Comparison of ENCODE assay signal across 25 cellular contexts in the genomic region with DNA sequence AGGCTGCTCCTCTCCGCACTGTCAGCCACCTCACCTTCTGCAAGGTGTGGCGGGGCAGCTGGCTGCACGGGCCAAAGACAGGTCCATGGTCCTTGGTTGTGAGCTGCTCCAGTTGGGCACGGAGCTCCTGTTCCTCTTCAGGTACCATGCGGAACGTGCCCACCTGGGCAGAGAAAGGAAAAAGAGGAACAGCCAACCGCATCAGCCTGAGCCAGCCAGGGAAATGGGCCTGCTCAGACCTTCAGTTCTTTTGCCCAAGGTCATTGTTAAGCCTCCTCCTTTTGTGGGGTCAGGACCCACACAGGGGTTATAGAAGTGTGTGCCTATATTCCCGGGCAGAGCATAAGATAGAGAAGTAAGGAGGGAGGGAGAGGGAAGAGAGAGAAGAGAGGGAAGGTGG. TPM values are rescaled to one million over a fixed set of nuclear protein-coding genes. Genes with fewer than 3 reads are reported as not detected.
A peak's percentile ranks its signal among the peaks of the same experiment; 100 is the strongest.
DNase-seq lines count a peak whose midpoint lies in the region; ATAC-seq, FAIRE-seq and TF ChIP-seq lines count a peak whose summit lies in the region.
"Had no signal": no experiment of that assay in that cellular context is flagged by ENCODE, and none has a peak within 500 bp of the region (broad histone marks: within the 10 kb centered on the region; RNA-seq: fewer than 3 reads in every experiment).

No MANE protein-coding gene starts in this region.

- TF ChIP-seq CTCF in GM12878 (IDR thresholded peaks at IDR 0.05 in 2 of 3, conservative IDR thresholded peaks at IDR 0.05 in 1 of 3; ENCODE audit: control insufficient read depth in 2 of 3, extremely low read depth in 1 of 3, insufficient read depth in 1 of 3, low read depth in 3 of 3, low read length in 3 of 3): no peak
- TF ChIP-seq CTCF in neural crest cell (conservative IDR thresholded peaks at IDR 0.05): no peak
- no peak for TF ChIP-seq CTCF in GM13976 (IDR thresholded peaks at IDR 0.05; ENCODE audit: borderline replicate concordance, control extremely low read depth, extremely low read depth, insufficient read depth, missing control alignments)
- TF ChIP-seq CTCF in uterus (IDR thresholded peaks at IDR 0.05): no peak

- no peaks in the 10 kb centered on the region for H3K79me2 ChIP-seq in GM12878 (ENCODE audit: control insufficient read depth, insufficient read depth, low read length)

- SMC1A ChIA-PET in GM12878 (lab: Charles Lee; ENCODE audit: uncharacterized antibody, unreplicated experiment): no interaction called here

- in situ Hi-C loops in GM12878 (cut with MboI) (no loop called here), GM13976 (cut with MboI; ENCODE audit: low sequenced_read_pairs, unreplicated experiment) (no loop called here)

- ATAC-seq in GM12878: no peak

- H3K4me3 Mint-ChIP-seq in neural crest cell: no peak overlapping the region
- H3K4me3 Mint-ChIP-seq: CD4-positive, CD25-positive, alpha-beta regulatory T cell; CD8-positive, alpha-beta memory T cell had no signal

- H3K4me3 ChIP-seq in GM12878 (no peak overlapping the region), uterus (no peak overlapping the region)

- no peak overlapping the region for H2AFZ ChIP-seq in GM12878 (ENCODE audit: control insufficient read depth, low read depth, low read length)

- no peaks in the 10 kb centered on the region for H3K36me3 Mint-ChIP-seq in neural crest cell (ENCODE audit: low read depth)
- H3K36me3 Mint-ChIP-seq: CD4-positive, CD25-positive, alpha-beta regulatory T cell; CD8-positive, alpha-beta memory T cell had no signal

- CTCF ChIA-PET in GM12878 (lab: Yijun Ruan, JAX): interaction anchor here (0.7 to 1.7 kb wide), 3 partner anchors 12 to 63 kb away, joined by 4 to 5 read pairs (median 4); no protein-coding TSS in a partner anchor

- FAIRE-seq in GM12891 (lab: Jason Lieb, UNC): no peak
- FAIRE-seq in GM12878 (lab: Jason Lieb, UNC): no peak
- FAIRE-seq: A204.1, GM19239, HTR-8/SVneo had no signal

- RAD21 ChIA-PET in GM12878 (lab: Charles Lee; ENCODE audit: unreplicated experiment): no interaction called here

- no peaks in the 10 kb centered on the region for H3K9me3 ChIP-seq in GM12878 (replicated peaks; ENCODE audit: control insufficient read depth, insufficient read depth, low read length)
- no peaks in the 10 kb centered on the region for H3K9me3 ChIP-seq in uterus
- H3K9me3 ChIP-seq: BE2C, Caco-2 had no signal

- H3K27ac ChIP-seq in GM12878 (ENCODE audit: control insufficient read depth, insufficient read depth): no peak overlapping the region
- H3K27ac ChIP-seq in uterus: no peak overlapping the region

- no peaks in the 10 kb centered on the region for H3K27me3 Mint-ChIP-seq in neural crest cell (ENCODE audit: low read depth)

- H4K20me1 ChIP-seq in GM12878 (ENCODE audit: control insufficient read depth, insufficient read depth): no peaks in the 10 kb centered on the region

- DNase-seq in D341Med (ENCODE audit: low spot score): peak; percentile 10
- no peak for DNase-seq in GM12891 (ENCODE audit: insufficient read length, low spot score)
- no peak for DNase-seq in GM12878 (ENCODE audit: low read depth, low spot score)
- no peak for DNase-seq in neural crest cell (ENCODE audit: low read depth, low spot score)
- no peak for DNase-seq in NCI-H748 (lab: John Stamatoyannopoulos, UW; ENCODE audit: unreplicated experiment)
- no peak for DNase-seq in COR-L47 (lab: John Stamatoyannopoulos, UW)
- DNase-seq in GM13976 (ENCODE audit: low spot score): no peak
- no peak for DNase-seq in uterus
- DNase-seq: ACHN; BE2C; C1 segment of cervical spinal cord; Caco-2; CD4-positive, CD25-positive, alpha-beta regulatory T cell; CD8-positive, alpha-beta memory T cell; DMS153; DMS79; GDM1; HCEC 1CT; IMR-90; KBM-7 had no signal

- no peak for TF ChIP-seq RAD21 in GM12878 (IDR thresholded peaks at IDR 0.05; ENCODE audit: insufficient read depth, low read depth, low read length)

- H3K4me1 ChIP-seq in GM12878 (ENCODE audit: control insufficient read depth, insufficient read depth, low read length) (no peaks in the 10 kb centered on the region; the same call in 1 of the 2 replicates), uterus (no peaks in the 10 kb centered on the region)
- H3K4me1 ChIP-seq: BE2C, Caco-2 had no signal

- POLR2A ChIA-PET in GM12878 (lab: Charles Lee): no interaction called here

- peaks cover 32% of the 10 kb centered on the region for H3K4me1 Mint-ChIP-seq in neural crest cell
- H3K4me1 Mint-ChIP-seq: CD4-positive, CD25-positive, alpha-beta regulatory T cell; CD8-positive, alpha-beta memory T cell had no signal

- TF ChIP-seq POLR2A in GM12891 (IDR thresholded peaks at IDR 0.05; ENCODE audit: low read depth, low read length): no peak
- TF ChIP-seq POLR2A in GM12878 (IDR thresholded peaks at IDR 0.05; ENCODE audit: low read depth, low read length): no peak
- TF ChIP-seq POLR2A in uterus (IDR thresholded peaks at IDR 0.05): no peak

- no TSS peak for BruUV-seq in GM12878 (replicated peaks; lab: Mats Ljungman, UMichigan)

- H3K4me2 ChIP-seq in GM12878 (ENCODE audit: control insufficient read depth, insufficient read depth): no peak overlapping the region

- H3K9me3 Mint-ChIP-seq in neural crest cell: no peaks in the 10 kb centered on the region
- H3K9me3 Mint-ChIP-seq: CD4-positive, CD25-positive, alpha-beta regulatory T cell; CD8-positive, alpha-beta memory T cell had no signal

- intact Hi-C loops in GM12878 (cut with micrococcal nuclease; ENCODE audit: unreplicated experiment): no loop called here
- intact Hi-C loops in uterus (cut with DNase I; ENCODE audit: low total_unique reads): no loop called here

- no peak overlapping the region for H3K9ac ChIP-seq in GM12878 (ENCODE audit: control insufficient read depth, insufficient read depth, low read length)

- WGBS in GM12878 (ENCODE audit: insufficient coverage, insufficient replicate concordance, low lambda C conversion rate, missing lambda C conversion rate): 41% methylated on average over 7 of the region's 8 CpGs

- no peaks in the 10 kb centered on the region for H3K36me3 ChIP-seq in GM12878 (ENCODE audit: control insufficient read depth in 2 of 2, insufficient read depth in 2 of 2, low read length in 1 of 2)
- no peaks in the 10 kb centered on the region for H3K36me3 ChIP-seq in uterus
- H3K36me3 ChIP-seq: BE2C had no signal

- H3K27ac Mint-ChIP-seq in neural crest cell (ENCODE audit: unreplicated experiment): peak overlapping the region; percentile 38
- H3K27ac Mint-ChIP-seq: CD4-positive, CD25-positive, alpha-beta regulatory T cell had no signal

- no peak for TF ChIP-seq EP300 in GM12878 (IDR thresholded peaks at IDR 0.05; ENCODE audit: borderline replicate concordance in 1 of 2, control insufficient read depth in 1 of 2, low read depth in 2 of 2, low read length in 2 of 2)

- no peaks in the 10 kb centered on the region for H3K27me3 ChIP-seq in GM12878 (replicated peaks in 1 of 2; ENCODE audit: control insufficient read depth in 2 of 2, insufficient read depth in 2 of 2, low read length in 1 of 2)
- H3K27me3 ChIP-seq in uterus: no peaks in the 10 kb centered on the region
- H3K27me3 ChIP-seq: BE2C had no signal

TF ChIP-seq in GM12891, 5 proteins besides CTCF, POLR2A, EP300 and RAD21:
- no peak for TF ChIP-seq POU2F2 (IDR thresholded peaks at IDR 0.05; ENCODE audit: low read depth, low read length)
- TF ChIP-seq SPI1 (IDR thresholded peaks at IDR 0.05; ENCODE audit: low read depth, low read length): 0 out of 2 replicates have a peak, but pooled peaks have one; percentile 17

RNA-seq across cellular contexts. Expression of gene RLBP1, which starts 2.8 kb away (rescaled TPM):
- polyA plus RNA-seq in GM12891 (2012; ENCODE audit: low read depth, missing spikeins): not detected
- total RNA-seq in GM12878 (2013; cell fraction: nucleolus; rRNA removed): not detected in 2 replicates
- 0.06 and 0.44 TPM in 2 replicates for total RNA-seq in GM12878 (2014; rRNA removed)
- total RNA-seq in GM12878 (2014; rRNA removed; fragmentation: Illumina TruSeq; extraction: Trizol): not detected in 2 replicates
- not detected in 2 replicates for total RNA-seq in GM12878 (2021)
- not detected for polyA plus RNA-seq in GM12878 (2011; ENCODE audit: low read depth)
- not detected in 2 replicates for polyA plus RNA-seq in GM12878 (2011; rRNA removed)
- 0.03 and 0.07 TPM in 2 replicates for polyA plus RNA-seq in GM12878 (2011; cell fraction: cytosol; rRNA removed)
- not detected in 2 replicates for polyA plus RNA-seq in GM12878 (2011; cell fraction: nucleus; rRNA removed)
- not detected in 2 replicates for polyA plus RNA-seq in GM12878 (2012)
- 0.40 TPM in 1 of 2 replicates, not detected in the other for polyA plus RNA-seq in GM12878 (2014; fragmentation: Illumina TruSeq; extraction: Trizol)
- not detected for polyA plus RNA-seq in GM12878 (2014; fragmentation: Nextera tagmentation; extraction: Ambion mirVana)
- not detected in 2 replicates for polyA plus RNA-seq in GM12878 (2014; rRNA removed)
- not detected for polyA plus RNA-seq in GM12878 (2016; fragmentation: Nextera tagmentation; extraction: Ambion mirVana)
- not detected in 2 replicates for polyA minus RNA-seq in GM12878 (2011; rRNA and poly(A)+ RNA removed)
- polyA minus RNA-seq in GM12878 (2011; cell fraction: cytosol; rRNA and poly(A)+ RNA removed): not detected in 2 replicates
- polyA minus RNA-seq in GM12878 (2011; cell fraction: nucleus; rRNA and poly(A)+ RNA removed): not detected in 2 replicates
- total RNA-seq in neural crest cell: 5.7 and 6.3 TPM in 2 replicates
- not detected for total RNA-seq in uterus
- total RNA-seq: Caco-2; CD4-positive, CD25-positive, alpha-beta regulatory T cell; CD8-positive, alpha-beta memory T cell; Daoy; H4; IMR-90 had no signal
- polyA plus RNA-seq: CD4-positive, CD25-positive, alpha-beta regulatory T cell; CD8-positive, alpha-beta memory T cell; IMR-90 had no signal

RNA-seq across cellular contexts. Expression of gene FANCI, which starts 25.2 kb away (rescaled TPM):
- polyA plus RNA-seq in GM12891 (2012; ENCODE audit: low read depth, missing spikeins): 47.2 TPM
- total RNA-seq in GM12878 (2013; cell fraction: nucleolus; rRNA removed): 136 and 139 TPM in 2 replicates
- total RNA-seq in GM12878 (2014; rRNA removed): 69.4 and 73.0 TPM in 2 replicates
- 84.8 and 85.1 TPM in 2 replicates for total RNA-seq in GM12878 (2014; rRNA removed; fragmentation: Illumina TruSeq; extraction: Trizol)
- total RNA-seq in GM12878 (2021): 110 and 114 TPM in 2 replicates
- 39.2 TPM for polyA plus RNA-seq in GM12878 (2011; ENCODE audit: low read depth)
- 80.0 and 108 TPM in 2 replicates for polyA plus RNA-seq in GM12878 (2011; rRNA removed)
- 40.6 TPM in 2 replicates for polyA plus RNA-seq in GM12878 (2011; cell fraction: cytosol; rRNA removed)
- 103 and 117 TPM in 2 replicates for polyA plus RNA-seq in GM12878 (2011; cell fraction: nucleus; rRNA removed)
- 49.6 and 52.9 TPM in 2 replicates for polyA plus RNA-seq in GM12878 (2012)
- 89.4 and 107 TPM in 2 replicates for polyA plus RNA-seq in GM12878 (2014; fragmentation: Illumina TruSeq; extraction: Trizol)
- 10 to 100 TPM; 38.1 to 51.0 TPM for polyA plus RNA-seq in GM12878 (2014; fragmentation: Nextera tagmentation; extraction: Ambion mirVana)
- 60.8 and 73.6 TPM in 2 replicates for polyA plus RNA-seq in GM12878 (2014; rRNA removed)
- polyA plus RNA-seq in GM12878 (2016; fragmentation: Nextera tagmentation; extraction: Ambion mirVana): 100 to 1,000 TPM; 126 to 129 TPM
- polyA minus RNA-seq in GM12878 (2011; rRNA and poly(A)+ RNA removed): 75.4 and 101 TPM in 2 replicates
- 31.8 and 35.1 TPM in 2 replicates for polyA minus RNA-seq in GM12878 (2011; cell fraction: cytosol; rRNA and poly(A)+ RNA removed)
- 64.9 and 74.2 TPM in 2 replicates for polyA minus RNA-seq in GM12878 (2011; cell fraction: nucleus; rRNA and poly(A)+ RNA removed)
- 164 and 172 TPM in 2 replicates for total RNA-seq in neural crest cell
- 10 to 100 TPM in 1 of 4 donors, 1 to 10 TPM in 3; 1.0 to 40.4 (median 3.5) TPM for total RNA-seq in uterus
